In the genomic region with DNA sequence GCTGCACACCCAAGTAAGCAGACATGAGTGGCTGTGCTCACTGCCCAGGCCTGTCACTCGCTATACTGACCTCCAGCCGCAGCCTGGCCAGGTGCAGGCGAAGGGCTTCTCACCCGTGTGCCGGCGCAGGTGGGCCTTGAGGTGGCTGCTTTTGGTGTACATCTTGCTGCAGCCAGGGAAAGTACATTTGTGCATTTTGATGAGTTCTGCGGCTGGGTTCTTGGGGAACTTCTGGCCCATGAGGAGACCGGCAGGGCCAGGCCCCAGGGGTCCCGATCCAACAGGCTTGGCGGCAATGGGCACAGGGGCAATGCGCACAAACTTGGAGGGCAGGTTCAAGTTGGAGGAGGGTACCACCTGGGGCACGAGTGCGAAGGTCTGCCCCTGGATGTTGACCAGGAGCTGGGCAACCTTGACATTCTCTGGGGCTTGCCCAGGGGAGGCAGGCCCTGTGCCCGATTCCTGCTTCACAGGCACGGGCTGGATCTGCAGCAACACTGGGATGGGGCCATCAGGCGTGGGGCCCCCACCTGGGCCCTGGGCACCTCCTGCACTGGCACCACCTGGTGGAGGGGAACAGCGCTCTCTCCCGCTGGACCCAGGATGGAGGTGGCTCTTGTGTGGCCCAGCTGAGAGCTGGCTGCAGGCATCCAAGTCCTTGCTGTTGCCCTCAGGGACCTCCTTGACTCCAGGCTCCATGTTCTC, we compare ENCODE assay signal across 19 cellular contexts. TPM values are rescaled to one million over a fixed set of nuclear protein-coding genes. Genes with fewer than 3 reads are reported as not detected.
DNase-seq lines count a peak whose midpoint lies in the region; ATAC-seq and TF ChIP-seq lines count a peak whose summit lies in the region.
"Had no signal": no experiment of that assay in that cellular context is flagged by ENCODE, and none has a peak within 500 bp of the region (broad histone marks: within the 10 kb centered on the region; RNA-seq: fewer than 3 reads in every experiment).

No MANE protein-coding gene starts in this region.

- peaks cover 6% of the 10 kb centered on the region; the same call in 1 of the 2 replicates for H3K27me3 ChIP-seq in H7 (ENCODE audit: control insufficient read depth, insufficient read depth, low read length)
- H3K27me3 ChIP-seq in RWPE2 (ENCODE audit: insufficient read depth, poor library complexity, severe bottlenecking): peaks cover 18% of the 10 kb centered on the region
- no peaks in the 10 kb centered on the region for H3K27me3 ChIP-seq in right cardiac atrium (ENCODE audit: control insufficient read depth, insufficient read depth)
- H3K27me3 ChIP-seq in subcutaneous abdominal adipose tissue (ENCODE audit: control insufficient read depth in 5 of 5, insufficient read depth in 4 of 5, low read length in 5 of 5): no peaks in the 10 kb centered on the region
- H3K27me3 ChIP-seq: body of pancreas had no signal

- intact Hi-C loops in right cardiac atrium (cut with DNase I): loop anchor here in 1 of 4 donors (5.0 kb wide), 1 partner anchor 80 kb away; no protein-coding TSS in a partner anchor

- peak; percentile 74 for DNase-seq in H7
- peak; percentile 42 for DNase-seq in RWPE2 (ENCODE audit: low spot score)
- DNase-seq in right cardiac atrium: peak in 2 of 3 donors; percentile 10 to 51
- DNase-seq in NCI-H345 (lab: John Stamatoyannopoulos, UW): no peak
- DNase-seq in activated CD4-positive, alpha-beta T cell treated with anti-CD3 and anti-CD28 coated beads, Interleukin-2, amount 50 U/mL, for 48 hours: no peak
- no peak for DNase-seq in GDM1 (lab: John Stamatoyannopoulos, UW)
- DNase-seq: activated CD4-positive, alpha-beta T cell treated with anti-CD3 and anti-CD28 coated beads for 48 hours; CD4-positive, alpha-beta memory T cell; effector CD4-positive, alpha-beta T cell; NCI-H1436 treated with DMSO at 0.1 percent for 48 hours; stimulated activated CD4-positive, alpha-beta T cell treated with anti-CD3 and anti-CD28 coated beads, Interleukin-4, amount 100 ng/mL, for 24 hours; stimulated activated naive B cell treated with anti-CD40 and anti-IgM and Interleukin-4, amounts not matched to agents 10 μg/mL and 1 μg/mL and 100 μg/mL, for 72 hours had no signal

- H3K27ac ChIP-seq in RWPE2 (ENCODE audit: poor library complexity, severe bottlenecking): no peak overlapping the region
- no peak overlapping the region for H3K27ac ChIP-seq in right cardiac atrium (ENCODE audit: low read length)
- peak overlapping the region; percentile 93 for H3K27ac ChIP-seq in subcutaneous abdominal adipose tissue (ENCODE audit: low read depth, low read length)
- H3K27ac ChIP-seq: body of pancreas had no signal

- no peak for ATAC-seq in RWPE2 (ENCODE audit: low read depth)
- no peak for ATAC-seq in right cardiac atrium
- no peak for ATAC-seq in GM18867 (IDR thresholded peaks at IDR 0.05; ENCODE audit: unreplicated experiment)
- ATAC-seq: body of pancreas; stimulated activated naive B cell treated with anti-CD40 and anti-IgM and Interleukin-4, amounts not matched to agents 10 μg/mL and 1 μg/mL and 100 μg/mL, for 72 hours had no signal

- no peaks in the 10 kb centered on the region for H3K36me3 ChIP-seq in H7 (replicated peaks; ENCODE audit: control insufficient read depth, insufficient read depth, low read length)
- H3K36me3 ChIP-seq in RWPE2 (ENCODE audit: low read depth): no peaks in the 10 kb centered on the region
- peaks cover 0 to 26% (median 15%) of the 10 kb centered on the region in 5 donors for H3K36me3 ChIP-seq in subcutaneous abdominal adipose tissue (ENCODE audit: control insufficient read depth in 5 of 5, insufficient read depth in 5 of 5, low read length in 5 of 5)

- H3K9ac ChIP-seq in subcutaneous abdominal adipose tissue (ENCODE audit: low read length in 5 of 5): peak overlapping the region in 1 of 5 donors; percentile 52

- H3K9me3 ChIP-seq in RWPE2 (ENCODE audit: severe bottlenecking) (no peaks in the 10 kb centered on the region), right cardiac atrium (ENCODE audit: control insufficient read depth, low read length) (no peaks in the 10 kb centered on the region), subcutaneous abdominal adipose tissue (ENCODE audit: control insufficient read depth in 5 of 5, low read length in 5 of 5) (no peaks in the 10 kb centered on the region)
- H3K9me3 ChIP-seq: body of pancreas had no signal

- WGBS in right cardiac atrium: 94% methylated on average over 18 of the region's 18 CpGs

- no peak for TF ChIP-seq CTCF in RWPE2 (IDR thresholded peaks at IDR 0.05; ENCODE audit: poor library complexity, severe bottlenecking)

- H3K4me1 ChIP-seq in RWPE2 (ENCODE audit: insufficient read depth, poor library complexity, severe bottlenecking) (no peaks in the 10 kb centered on the region), right cardiac atrium (ENCODE audit: control insufficient read depth, insufficient read depth, low read length) (peaks cover 27% of the 10 kb centered on the region), subcutaneous abdominal adipose tissue (ENCODE audit: control insufficient read depth in 5 of 5, insufficient read depth in 5 of 5, low read length in 5 of 5) (peaks cover 11 to 96% (median 81%) of the 10 kb centered on the region in 5 donors)

- H3K4me3 ChIP-seq in H7 (ENCODE audit: insufficient read depth, low read depth, low read length) (no peak overlapping the region), RWPE2 (ENCODE audit: severe bottlenecking) (no peak overlapping the region), right cardiac atrium (ENCODE audit: low read length) (no peak overlapping the region), subcutaneous abdominal adipose tissue (ENCODE audit: low read depth in 1 of 5, low read length in 5 of 5) (no peak overlapping the region)
- H3K4me3 ChIP-seq: body of pancreas had no signal

RNA-seq across cellular contexts. Expression of a gene that starts 5.3 kb away (rescaled TPM):
- total RNA-seq in H7 (2014; rRNA removed; shearing (Covaris generic)): 8.5 and 10.5 TPM in 2 replicates
- 10 to 100 TPM; 24.0 to 38.4 (median 31.1) TPM for total RNA-seq in right cardiac atrium
- polyA plus RNA-seq in right cardiac atrium: 36.2 TPM
- polyA plus RNA-seq: CD4-positive, alpha-beta memory T cell; IgD-negative memory B cell had no signal

RNA-seq across cellular contexts. Expression of a gene that starts 42.8 kb away (rescaled TPM):
- 0.24 and 1.5 TPM in 2 replicates for total RNA-seq in H7 (2014; rRNA removed; shearing (Covaris generic))
- total RNA-seq in right cardiac atrium: not detected
- not detected for polyA plus RNA-seq in right cardiac atrium
- total RNA-seq: body of pancreas; CD4-positive, alpha-beta memory T cell; NCI-H460; pulmonary artery endothelial cell; RPMI7951 had no signal
- polyA plus RNA-seq: CD4-positive, alpha-beta memory T cell; IgD-negative memory B cell had no signal

Comparison
In these comparisons a context has a peak if more than half of its experiments do, and no peak if none do; other contexts are left out.
1. DNase-seq: peak in H7 (single experiment), RWPE2 (single experiment) and right cardiac atrium (2 of 3); none in NCI-H345 (single experiment), activated CD4-positive, alpha-beta T cell treated with anti-CD3 and anti-CD28 coated beads, Interleukin-2, amount 50 U/mL, for 48 hours (0 of 2) and GDM1 (single experiment).